Comparison of ENCODE assay signal across 16 cellular contexts in genomic region chr20:58054744-58055373, GRCh38.
DNase-seq lines count a peak whose midpoint lies in the region; ATAC-seq and TF ChIP-seq lines count a peak whose summit lies in the region.
"Had no signal": no experiment of that assay in that cellular context is flagged by ENCODE, and none has a peak within 500 bp of the region (broad histone marks: within the 10 kb centered on the region; RNA-seq: fewer than 3 reads in every experiment).

No MANE protein-coding gene starts in this region.

- peaks cover 14% of the 10 kb centered on the region for H3K9me3 ChIP-seq in left ventricle myocardium inferior (replicated peaks)
- no peaks in the 10 kb centered on the region for H3K9me3 ChIP-seq in parathyroid adenoma (ENCODE audit: control insufficient read depth, low read length)

- no peak overlapping the region for H3K4me2 ChIP-seq in parathyroid adenoma (ENCODE audit: low read length)
- H3K4me2 ChIP-seq: BLaER1 treated with 17β-estradiol and CSF1 and Interleukin-3, amounts not matched to agents 10 nM and 100 nM had no signal

- H3K9ac ChIP-seq in parathyroid adenoma = no peak overlapping the region
- H3K9ac ChIP-seq: BLaER1 treated with 17β-estradiol and CSF1 and Interleukin-3, amounts not matched to agents 10 nM and 100 nM had no signal

- H3K79me2 ChIP-seq in parathyroid adenoma = no peaks in the 10 kb centered on the region

- H3K4me1 ChIP-seq in left ventricle myocardium inferior = peaks cover 10% of the 10 kb centered on the region
- peaks cover 2% of the 10 kb centered on the region for H3K4me1 ChIP-seq in parathyroid adenoma
- H3K4me1 ChIP-seq: BLaER1 treated with 17β-estradiol and CSF1 and Interleukin-3, amounts not matched to agents 10 nM and 100 nM had no signal

- DNase-seq in Daoy (ENCODE audit: low read depth) = peak; percentile 20
- DNase-seq in amygdala (lab: John Stamatoyannopoulos, UW) = peak in 34 of 56 donors; percentile 9 to 79 (median 35)
- peak; percentile 40 for DNase-seq in left ventricle myocardium inferior
- no peak for DNase-seq in activated gamma-delta T cell treated with Interleukin-2 at 50 U/mL for 16 hours
- DNase-seq in RPMI8226 = no peak
- DNase-seq in activated T-cell treated with anti-CD3 and anti-CD28 coated beads for 4 hours = no peak
- DNase-seq: activated CD4-positive, CD25-positive, alpha-beta regulatory T cell; activated effector memory CD4-positive, alpha-beta T cell treated with Interleukin-2 at 50 U/mL for 16 hours; GF-D8; GOT3; naive B cell; NCI-H2107; stomach had no signal

- intact Hi-C loops in left ventricle myocardium inferior (cut with micrococcal nuclease) = no loop called here

- no peak overlapping the region for H3K4me3 ChIP-seq in left ventricle myocardium inferior
- no peak overlapping the region for H3K4me3 ChIP-seq in parathyroid adenoma (ENCODE audit: low read depth, low read length)
- H3K4me3 ChIP-seq: BLaER1 treated with 17β-estradiol and CSF1 and Interleukin-3, amounts not matched to agents 10 nM and 100 nM; stomach had no signal

- TF ChIP-seq CTCF in left ventricle myocardium inferior (IDR thresholded peaks at IDR 0.05; ENCODE audit: borderline replicate concordance) = no peak
- TF ChIP-seq CTCF in parathyroid adenoma (IDR thresholded peaks at IDR 0.05) = no peak

- H3K27ac ChIP-seq in left ventricle myocardium inferior (replicated peaks) (peak overlapping the region; percentile 5), parathyroid adenoma (no peak overlapping the region)
- H3K27ac ChIP-seq: BLaER1 treated with 17β-estradiol and CSF1 and Interleukin-3, amounts not matched to agents 10 nM and 100 nM had no signal

- H2AFZ ChIP-seq in parathyroid adenoma = peak overlapping the region; percentile 56

- peaks cover 6% of the 10 kb centered on the region for H3K36me3 ChIP-seq in left ventricle myocardium inferior
- no peaks in the 10 kb centered on the region for H3K36me3 ChIP-seq in parathyroid adenoma (ENCODE audit: control insufficient read depth, insufficient read depth, low read length)
- H3K36me3 ChIP-seq: BLaER1 treated with 17β-estradiol and CSF1 and Interleukin-3, amounts not matched to agents 10 nM and 100 nM; stomach had no signal

- peaks cover 46% of the 10 kb centered on the region for H3K27me3 ChIP-seq in left ventricle myocardium inferior (ENCODE audit: low read depth)
- no peaks in the 10 kb centered on the region for H3K27me3 ChIP-seq in parathyroid adenoma (ENCODE audit: control insufficient read depth, insufficient read depth, low read length)
- H3K27me3 ChIP-seq: BLaER1 treated with 17β-estradiol and CSF1 and Interleukin-3, amounts not matched to agents 10 nM and 100 nM had no signal

- ATAC-seq in HG03196 (IDR thresholded peaks at IDR 0.05; ENCODE audit: unreplicated experiment) = no peak

Comparison
In these comparisons a context has a peak if more than half of its experiments do, and no peak if none do; other contexts are left out.
1. DNase-seq: peak in Daoy (single experiment), amygdala (34 of 56) and left ventricle myocardium inferior (single experiment); none in activated gamma-delta T cell treated with Interleukin-2 at 50 U/mL for 16 hours (single experiment), RPMI8226 (single experiment) and activated T-cell treated with anti-CD3 and anti-CD28 coated beads for 4 hours (single experiment).